7 cellular contexts compared by ENCODE assay signal in the genomic region with DNA sequence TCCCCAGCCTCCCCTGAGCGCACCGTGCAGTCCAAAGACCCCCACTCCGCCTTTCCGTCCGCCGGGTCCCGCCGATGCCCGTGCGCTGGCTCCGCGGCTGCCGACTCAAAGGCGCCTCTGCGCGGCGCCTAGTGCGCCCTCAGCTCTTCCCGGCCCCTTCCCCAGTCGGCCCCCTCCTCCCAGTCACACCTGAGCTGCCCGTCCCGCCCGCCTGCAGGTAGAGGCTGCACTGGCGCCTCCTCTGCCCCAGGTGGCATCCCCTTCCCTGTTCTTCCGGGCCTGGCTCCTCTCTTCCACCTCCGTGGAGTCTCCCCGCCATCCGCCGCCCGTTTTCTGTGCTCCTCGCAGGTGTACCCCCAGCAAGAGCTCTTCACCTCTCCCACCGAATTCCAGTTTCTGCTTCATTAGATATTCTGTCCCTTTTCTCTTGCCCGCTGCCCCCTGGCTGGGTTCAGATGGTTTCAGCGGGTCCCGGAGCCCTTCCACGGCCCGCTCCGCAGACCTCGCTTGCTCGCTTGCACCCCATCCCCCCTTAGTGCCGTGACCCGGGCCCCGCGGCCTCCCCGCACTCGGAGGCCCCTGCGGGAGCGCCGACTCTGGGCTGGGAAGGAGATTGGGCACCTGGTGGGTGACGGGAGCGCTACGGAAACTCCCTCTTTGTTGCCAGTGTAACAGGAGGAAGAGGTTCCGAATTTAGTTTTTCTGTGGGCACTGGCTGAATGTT. TPM values are rescaled to one million over a fixed set of nuclear protein-coding genes. Genes with fewer than 3 reads are reported as not detected.
DNase-seq lines count a peak whose midpoint lies in the region; ATAC-seq and TF ChIP-seq lines count a peak whose summit lies in the region.

No MANE protein-coding gene starts in this region.

- H3K9me3 ChIP-seq in duodenal mucosa (ENCODE audit: control insufficient read depth in 1 of 2, low read length in 2 of 2) (no peaks in the 10 kb centered on the region), lung (ENCODE audit: control insufficient read depth in 2 of 2, insufficient read depth in 1 of 2, low read length in 1 of 2) (no peaks in the 10 kb centered on the region)

- in situ Hi-C loops in GM13977 (cut with MboI; ENCODE audit: low pct_unique_long_range_greater_than_20kb, low sequenced_read_pairs, unreplicated experiment) = no loop called here

- H3K4me3 ChIP-seq in duodenal mucosa (ENCODE audit: low read depth in 1 of 2, low read length in 2 of 2) (peak overlapping the region; percentile 89 to 92), lung (peak overlapping the region; percentile 73)

- DNase-seq in GM13977 (ENCODE audit: low spot score) (peak; percentile 53), NCI-H2107 (lab: John Stamatoyannopoulos, UW) (peak; percentile 30), lung (ENCODE audit: low spot score) (peak; percentile 73)
- DNase-seq in activated CD4-positive, alpha-beta T cell treated with anti-CD3 and anti-CD28 coated beads, Interleukin-2, amount 50 U/mL, for 4 hours = peak; percentile 17 to 18
- DNase-seq in stimulated activated CD4-positive, alpha-beta T cell treated with anti-CD3 and anti-CD28 coated beads, TNF-alpha, amount 100 ng/mL, for 4 hours (ENCODE audit: low read depth in 3 of 3) = peak; percentile 7 to 16 (median 15)

- ATAC-seq in HG02938 (IDR thresholded peaks at IDR 0.05; ENCODE audit: unreplicated experiment) (peak; percentile 10), lung (ENCODE audit: insufficient read depth, low FRiP score) (peak; percentile 19)

- TF ChIP-seq CTCF in GM13977 (IDR thresholded peaks at IDR 0.05; ENCODE audit: extremely low read depth, insufficient read depth, missing control alignments) (peak; percentile 32), lung (IDR thresholded peaks at IDR 0.05; ENCODE audit: control extremely low read depth, extremely low read depth) (no peak)

- H3K27me3 ChIP-seq in duodenal mucosa (ENCODE audit: control insufficient read depth in 1 of 2, insufficient read depth in 2 of 2, low read length in 2 of 2) = no peaks in the 10 kb centered on the region
- no peaks in the 10 kb centered on the region for H3K27me3 ChIP-seq in lung (ENCODE audit: control insufficient read depth, insufficient read depth)

- H3K4me1 ChIP-seq in duodenal mucosa (ENCODE audit: control insufficient read depth in 1 of 2, insufficient read depth in 2 of 2, low read length in 2 of 2) = peaks cover 14 to 23% of the 10 kb centered on the region in 2 donors
- H3K4me1 ChIP-seq in lung (ENCODE audit: control insufficient read depth in 2 of 2, insufficient read depth in 2 of 2, low read length in 2 of 2) = peaks cover 0 to 5% of the 10 kb centered on the region in 2 donors

- peak overlapping the region; percentile 83 to 87 for H3K9ac ChIP-seq in duodenal mucosa (ENCODE audit: low read depth in 1 of 2, low read length in 2 of 2)

- WGBS in lung, 2 donors = 0% methylated on average over 47 to 53 of the region's 53 CpGs

- H3K27ac ChIP-seq in duodenal mucosa (ENCODE audit: low read depth, low read length) = peak overlapping the region; percentile 68
- H3K27ac ChIP-seq in lung (ENCODE audit: low read depth in 1 of 2, low read length in 1 of 2) = peak overlapping the region; percentile 79 to 95

- no peaks in the 10 kb centered on the region for H3K36me3 ChIP-seq in duodenal mucosa (ENCODE audit: control insufficient read depth in 1 of 2, insufficient read depth in 2 of 2, low read length in 2 of 2)
- no peaks in the 10 kb centered on the region for H3K36me3 ChIP-seq in lung (ENCODE audit: control insufficient read depth in 2 of 2, insufficient read depth in 2 of 2, low read length in 2 of 2)

RNA-seq across cellular contexts. Expression of gene SLC44A1, which starts 0.7 kb away (rescaled TPM):
- 10 to 100 TPM; 49.0 to 61.7 TPM for total RNA-seq in lung
- polyA plus RNA-seq in lung = 10 to 100 TPM; 13.0 to 18.6 TPM

Comparison
In these comparisons a context has a peak if more than half of its experiments do, and no peak if none do; other contexts are left out.
1. Peak in every context shown above with its lines: DNase-seq, ATAC-seq, H3K4me3 ChIP-seq and H3K27ac ChIP-seq.
2. DNase-seq: peak in every context shown above with its lines; median percentile 73 in lung; 53 in GM13977; 30 in NCI-H2107; 18 in activated CD4-positive, alpha-beta T cell treated with anti-CD3 and anti-CD28 coated beads, Interleukin-2, amount 50 U/mL, for 4 hours; 15 in stimulated activated CD4-positive, alpha-beta T cell treated with anti-CD3 and anti-CD28 coated beads, TNF-alpha, amount 100 ng/mL, for 4 hours.